18 cellular contexts compared by ENCODE assay signal in genomic region chr16:57774886-57775285, GRCh38. TPM values are rescaled to one million over a fixed set of nuclear protein-coding genes. Genes with fewer than 3 reads are reported as not detected.
DNase-seq lines count a peak whose midpoint lies in the region; ATAC-seq and TF ChIP-seq lines count a peak whose summit lies in the region.
"Had no signal": no experiment of that assay in that cellular context is flagged by ENCODE, and none has a peak within 500 bp of the region (broad histone marks: within the 10 kb centered on the region; RNA-seq: fewer than 3 reads in every experiment).

No MANE protein-coding gene starts in this region.

- no peaks in the 10 kb centered on the region for H3K79me2 ChIP-seq in mesendoderm (ENCODE audit: control insufficient read depth, insufficient read depth, low read length)

- H3K23ac ChIP-seq in IMR-90 (ENCODE audit: low read depth, low read length) (no peak overlapping the region), mesendoderm (ENCODE audit: low read length) (no peak overlapping the region)

- no peaks in the 10 kb centered on the region for H3K9me3 Mint-ChIP-seq in activated T-cell treated with anti-CD3 and anti-CD28 coated beads, Interleukin-2, amount 50 U/mL, for 72 hours
- H3K9me3 Mint-ChIP-seq: CD4-positive, alpha-beta memory T cell had no signal

- intact Hi-C loops in IMR-90 (cut with micrococcal nuclease): no loop called here
- intact Hi-C loops in body of pancreas (cut with DNase I): no loop called here

- H3K4me3 ChIP-seq in IMR-90 (ENCODE audit: insufficient read depth, low read depth, low read length) (no peak overlapping the region), body of pancreas (no peak overlapping the region), mesendoderm (ENCODE audit: low read length) (no peak overlapping the region)
- H3K4me3 ChIP-seq: SJSA1 had no signal

- H2BK120ac ChIP-seq in IMR-90 (ENCODE audit: low read depth, low read length): no peak overlapping the region
- no peak overlapping the region for H2BK120ac ChIP-seq in mesendoderm (ENCODE audit: low read depth, low read length)

- dilution Hi-C loops in IMR-90 (cut with HindIII; ENCODE audit: low sequenced_read_pairs, unreplicated experiment): no loop called here

- H4K5ac ChIP-seq in IMR-90 (ENCODE audit: low read depth, low read length): no peak overlapping the region
- H4K5ac ChIP-seq in mesendoderm (ENCODE audit: low read length): no peak overlapping the region

- no peaks in the 10 kb centered on the region for H3K36me3 Mint-ChIP-seq in activated T-cell treated with anti-CD3 and anti-CD28 coated beads, Interleukin-2, amount 50 U/mL, for 72 hours (ENCODE audit: insufficient read depth in 2 of 2)
- H3K36me3 Mint-ChIP-seq: CD4-positive, alpha-beta memory T cell had no signal

- no peak overlapping the region for H3K4ac ChIP-seq in IMR-90 (ENCODE audit: low read depth, low read length)
- no peak overlapping the region for H3K4ac ChIP-seq in mesendoderm (ENCODE audit: low read depth, low read length)

- H3K36me3 ChIP-seq in IMR-90 (ENCODE audit: control insufficient read depth, insufficient read depth, low read length) (peaks cover 37% of the 10 kb centered on the region), body of pancreas (replicated peaks in 1 of 2; ENCODE audit: insufficient read depth in 1 of 2, low read depth in 2 of 2) (peaks cover 0 to 3% of the 10 kb centered on the region in 2 donors), mesendoderm (ENCODE audit: control insufficient read depth, insufficient read depth, low read length) (peaks cover 7% of the 10 kb centered on the region)

- WGBS in IMR-90 (ENCODE audit: extremely low coverage in 2 of 2, insufficient read length in 1 of 2), 2 experiments: 60% methylated on average over 1 of the region's 7 CpGs; no CpG with 5 or more reads in 1 of the 2 experiments
- 92% methylated on average over 7 of the region's 7 CpGs for WGBS in body of pancreas, 2 donors
- WGBS in mesendoderm (ENCODE audit: extremely low coverage, insufficient coverage, low lambda C conversion rate): no CpG with 5 or more reads among the region's 7 CpGs

- ATAC-seq in IMR-90 (ENCODE audit: low read depth): no peak
- ATAC-seq in body of pancreas: no peak
- no peak for ATAC-seq in HG03135 (IDR thresholded peaks at IDR 0.05; ENCODE audit: unreplicated experiment)
- no peak for ATAC-seq in activated T-cell treated with anti-CD3 and anti-CD28 coated beads, Interleukin-2, amount 50 U/mL, for 72 hours (replicated peaks in 1 of 2)

- H3K27ac ChIP-seq in IMR-90 (ENCODE audit: insufficient read depth, low read length) (no peak overlapping the region), body of pancreas (peak overlapping the region in 3 of 4 donors; percentile 48 to 70 (median 68)), mesendoderm (ENCODE audit: low read depth, low read length) (no peak overlapping the region)
- H3K27ac ChIP-seq: SJSA1 had no signal

- H3K4me3 Mint-ChIP-seq in activated T-cell treated with anti-CD3 and anti-CD28 coated beads, Interleukin-2, amount 50 U/mL, for 72 hours: no peak overlapping the region
- H3K4me3 Mint-ChIP-seq: CD4-positive, alpha-beta memory T cell had no signal

- no peak overlapping the region for H3K18ac ChIP-seq in IMR-90 (ENCODE audit: low read depth, low read length)
- no peak overlapping the region for H3K18ac ChIP-seq in mesendoderm (ENCODE audit: low read length)

- H3K79me1 ChIP-seq in IMR-90 (ENCODE audit: low read depth in 1 of 2, low read length in 2 of 2) (peaks cover 20 to 70% of the 10 kb centered on the region in 2 experiments), mesendoderm (ENCODE audit: low read length) (no peaks in the 10 kb centered on the region)

- H2BK5ac ChIP-seq in IMR-90 (ENCODE audit: low read depth, low read length, poor library complexity, severe bottlenecking) (no peak overlapping the region), mesendoderm (ENCODE audit: low read length) (no peak overlapping the region)

- no peak overlapping the region for H3K4me2 ChIP-seq in IMR-90 (ENCODE audit: low read depth, low read length)
- no peak overlapping the region for H3K4me2 ChIP-seq in mesendoderm (ENCODE audit: low read length)

- no peak for TF ChIP-seq RAD21 in IMR-90 (IDR thresholded peaks at IDR 0.05; ENCODE audit: low read length)

- TF ChIP-seq CTCF in IMR-90 (conservative IDR thresholded peaks at IDR 0.05; ENCODE audit: low read depth, low read length): no peak
- TF ChIP-seq CTCF in body of pancreas (IDR thresholded peaks at IDR 0.05): no peak

- H2AFZ ChIP-seq in IMR-90 (replicated peaks; ENCODE audit: low read length, poor library complexity): no peak overlapping the region

- H4K8ac ChIP-seq in IMR-90 (ENCODE audit: low read depth in 2 of 2, low read length in 2 of 2): no peak overlapping the region
- H4K8ac ChIP-seq in mesendoderm (ENCODE audit: low read depth, low read length): no peak overlapping the region

- H3K4me1 Mint-ChIP-seq in activated T-cell treated with anti-CD3 and anti-CD28 coated beads, Interleukin-2, amount 50 U/mL, for 72 hours (ENCODE audit: low read depth): peaks cover 5% of the 10 kb centered on the region
- H3K4me1 Mint-ChIP-seq: CD4-positive, alpha-beta memory T cell had no signal

- H4K20me1 ChIP-seq in IMR-90 (ENCODE audit: insufficient read depth, low read length): peaks cover 18% of the 10 kb centered on the region

- no peaks in the 10 kb centered on the region for H3K27me3 ChIP-seq in IMR-90 (ENCODE audit: control insufficient read depth, insufficient read depth, low read length)
- H3K27me3 ChIP-seq in body of pancreas: no peaks in the 10 kb centered on the region
- no peaks in the 10 kb centered on the region for H3K27me3 ChIP-seq in mesendoderm (ENCODE audit: insufficient read depth, low read length, poor library complexity)
- H3K27me3 ChIP-seq: SJSA1 had no signal

- H3K27ac Mint-ChIP-seq in activated T-cell treated with anti-CD3 and anti-CD28 coated beads, Interleukin-2, amount 50 U/mL, for 72 hours: no peak overlapping the region
- H3K27ac Mint-ChIP-seq: CD4-positive, alpha-beta memory T cell had no signal

- no peaks in the 10 kb centered on the region for H3K27me3 Mint-ChIP-seq in activated T-cell treated with anti-CD3 and anti-CD28 coated beads, Interleukin-2, amount 50 U/mL, for 72 hours (ENCODE audit: low read depth)
- H3K27me3 Mint-ChIP-seq: CD4-positive, alpha-beta memory T cell had no signal

- TF ChIP-seq POLR2A in IMR-90 (IDR thresholded peaks at IDR 0.05; ENCODE audit: low read depth, low read length) (no peak), body of pancreas (IDR thresholded peaks at IDR 0.05) (no peak)

- H3K9me3 ChIP-seq in IMR-90 (ENCODE audit: control insufficient read depth, insufficient read depth, low read length) (no peaks in the 10 kb centered on the region), body of pancreas (no peaks in the 10 kb centered on the region)
- H3K9me3 ChIP-seq: SJSA1 had no signal

- H3K56ac ChIP-seq in IMR-90 (ENCODE audit: extremely low read depth, insufficient read depth, low read length) (no peak overlapping the region), mesendoderm (ENCODE audit: low read length) (peak overlapping the region; percentile 87)

- no peaks in the 10 kb centered on the region; the same call in 1 of the 2 replicates for H3K9me1 ChIP-seq in IMR-90 (ENCODE audit: insufficient read depth, low read length)

- POLR2A ChIA-PET in IMR-90 (lab: Charles Lee; ENCODE audit: unreplicated experiment): no interaction called here

- peak; percentile 25 for DNase-seq in CD1c-positive myeloid dendritic cell (ENCODE audit: extremely low spot score)
- no peak for DNase-seq in IMR-90
- DNase-seq in body of pancreas: no peak
- no peak for DNase-seq in mesendoderm
- DNase-seq in NCI-H510A treated with DMSO at 0.1 percent for 48 hours (lab: John Stamatoyannopoulos, UW): no peak
- DNase-seq in activated T-cell treated with anti-CD3 and anti-CD28 coated beads, Interleukin-2, amount 50 U/mL, for 72 hours: no peak
- DNase-seq in islet precursor cell: no peak
- DNase-seq: CD4-positive, alpha-beta memory T cell; DMS153; GOT3; Kasumi-1; NCI-H1092; NCI-H1436; NCI-H187 treated with DMSO at 0.1 percent for 48 hours; NCI-H748 treated with DMSO at 0.1 percent for 48 hours; SW 1271 had no signal

- H2AK5ac ChIP-seq in IMR-90 (ENCODE audit: low read depth, low read length): no peak overlapping the region
- no peak overlapping the region for H2AK5ac ChIP-seq in mesendoderm (ENCODE audit: low read length)

- H3K4me1 ChIP-seq in IMR-90 (ENCODE audit: control insufficient read depth, insufficient read depth, low read length) (peaks cover 6% of the 10 kb centered on the region), body of pancreas (peaks cover 36% of the 10 kb centered on the region), mesendoderm (ENCODE audit: control insufficient read depth, low read depth, low read length) (peaks cover 12% of the 10 kb centered on the region)

- no peak overlapping the region for H3K14ac ChIP-seq in IMR-90 (replicated peaks; ENCODE audit: low read depth, low read length)

- peak overlapping the region; percentile 72 for H2AK9ac ChIP-seq in IMR-90 (replicated peaks; ENCODE audit: low read depth, low read length, poor library complexity)

- CTCF ChIA-PET in IMR-90 (lab: Yijun Ruan, JAX): no interaction called here

- H3K9ac ChIP-seq in IMR-90 (ENCODE audit: low read depth, low read length) (no peak overlapping the region), mesendoderm (ENCODE audit: low read length) (peak overlapping the region; percentile 60)

- no TSS peak for BruUV-seq in IMR-90 (replicated peaks; lab: Mats Ljungman, UMichigan)

- in situ Hi-C loops in IMR-90 (cut with MboI; ENCODE audit: low sequenced_read_pairs): no loop called here

- no peak overlapping the region for H2BK20ac ChIP-seq in IMR-90 (ENCODE audit: low read depth, low read length)

- H4K91ac ChIP-seq in IMR-90 (ENCODE audit: insufficient read depth, low read depth, low read length): no peak overlapping the region

- H2BK15ac ChIP-seq in IMR-90 (ENCODE audit: low read depth, low read length) (no peak overlapping the region), mesendoderm (replicated peaks; ENCODE audit: low read depth) (no peak overlapping the region)

RNA-seq across cellular contexts. Expression of gene KIFC3, which starts 27.4 kb away (rescaled TPM):
- total RNA-seq in IMR-90 (2012; rRNA removed) (38.3 and 48.6 TPM in 2 replicates), body of pancreas (100 to 1,000 TPM; 120 to 205 TPM)
- polyA plus RNA-seq in IMR-90 (2012; rRNA removed): 62.5 and 66.6 TPM in 2 replicates
- polyA plus RNA-seq in IMR-90 (2012; cell fraction: cytosol; rRNA removed): 43.3 and 62.3 TPM in 2 replicates
- polyA plus RNA-seq in IMR-90 (2012; cell fraction: nucleus; rRNA removed; ENCODE audit: low replicate concordance): 123 and 327 TPM in 2 replicates
- polyA plus RNA-seq in mesendoderm (2013, experiment 1 of 2): 13.8 TPM
- 14.1 TPM for polyA plus RNA-seq in mesendoderm (2013, experiment 2 of 2)
- 1 to 10 TPM; 1.3 to 1.5 TPM for total RNA-seq in activated T-cell treated with anti-CD3 and anti-CD28 coated beads, Interleukin-2, amount 50 U/mL, for 72 hours
- polyA plus RNA-seq: CD4-positive, alpha-beta memory T cell had no signal

RNA-seq across cellular contexts. Expression of gene KATNB1, which starts 39.3 kb away (rescaled TPM):
- total RNA-seq in IMR-90 (2012; rRNA removed) (10.9 and 14.2 TPM in 2 replicates), body of pancreas (10 to 100 TPM; 13.7 to 14.2 TPM)
- 23.5 and 27.6 TPM in 2 replicates for polyA plus RNA-seq in IMR-90 (2012; rRNA removed)
- polyA plus RNA-seq in IMR-90 (2012; cell fraction: cytosol; rRNA removed): 15.9 and 23.1 TPM in 2 replicates
- polyA plus RNA-seq in IMR-90 (2012; cell fraction: nucleus; rRNA removed; ENCODE audit: low replicate concordance): 67.2 and 166 TPM in 2 replicates
- polyA plus RNA-seq in mesendoderm (2013, experiment 1 of 2): 30.2 TPM
- polyA plus RNA-seq in mesendoderm (2013, experiment 2 of 2): 30.1 TPM
- total RNA-seq in activated T-cell treated with anti-CD3 and anti-CD28 coated beads, Interleukin-2, amount 50 U/mL, for 72 hours: 10 to 100 TPM; 23.2 to 31.3 TPM

Comparison
In these comparisons a context has a peak if more than half of its experiments do, and no peak if none do; other contexts are left out.
1. H3K27ac ChIP-seq: peak in body of pancreas (3 of 4); none in IMR-90 (single experiment) and mesendoderm (single experiment).
2. RNA of gene KIFC3, which starts 27.4 kb away (total RNA-seq): 120 to 205 TPM in body of pancreas and 38.3 to 48.6 TPM in IMR-90; 1.3 to 1.5 TPM in activated T-cell treated with anti-CD3 and anti-CD28 coated beads, Interleukin-2, amount 50 U/mL, for 72 hours; every median in the first group is over 10 times any median in the second.